37 cellular contexts compared by ENCODE assay signal in genomic region chr4:146072381-146072780, GRCh38.
DNase-seq lines count a peak whose midpoint lies in the region; ATAC-seq, FAIRE-seq and TF ChIP-seq lines count a peak whose summit lies in the region.
"Had no signal": no experiment of that assay in that cellular context is flagged by ENCODE, and none has a peak within 500 bp of the region (broad histone marks: within the 10 kb centered on the region; RNA-seq: fewer than 3 reads in every experiment).

No MANE protein-coding gene starts in this region.

- DNase-seq in MCF 10A (ENCODE audit: unreplicated experiment), result peak; percentile 52
- no peak for DNase-seq in breast epithelium (ENCODE audit: low spot score in 2 of 2)
- DNase-seq in OCI-M1 (lab: John Stamatoyannopoulos, UW), result peak; percentile 22
- peak; percentile 62 for DNase-seq in fibroblast of gingiva (ENCODE audit: low read depth)
- peak; percentile 51 for DNase-seq in stromal cell of bone marrow (ENCODE audit: low read depth)
- DNase-seq in effector CD8-positive, alpha-beta T cell (lab: John Stamatoyannopoulos, UW), result no peak
- DNase-seq in RCC 7860 (ENCODE audit: low spot score), result no peak
- DNase-seq: 8988T; activated CD4-positive, alpha-beta T cell treated with anti-CD3 and anti-CD28 coated beads for 4 hours; activated effector memory CD4-positive, alpha-beta T cell treated with anti-CD3 and anti-CD28 coated beads, Interleukin-2, amount 50 U/mL, for 16 hours; activated naive CD8-positive, alpha-beta T cell treated with anti-CD3 and anti-CD28 coated beads for 36 hours; activated T-cell treated with anti-CD3 and anti-CD28 coated beads, Interleukin-2, amount 50 U/mL, for 1 hour; AML-193; CD4-positive, alpha-beta memory T cell; EL; H9; Kasumi-1; NCI-H1105; NCI-H1930; NCI-H524 treated with DMSO at 0.1 percent for 48 hours; nephron progenitor cell; NK-92 treated with Interleukin-12 subunit alpha and Interleukin-12 subunit beta, amount 100 ng/mL, for 24 hours; ovary; retina; stimulated activated CD4-positive, alpha-beta T cell treated with anti-CD3 and anti-CD28 coated beads, Interleukin-2, amount 100 ng/mL, for 24 hours; T-helper 2 cell; transverse colon had no signal

- BruUV-seq in MCF 10A (replicated peaks; lab: Mats Ljungman, UMichigan), result no TSS peak

- peaks cover 7% of the 10 kb centered on the region for H3K9me3 Mint-ChIP-seq in MCF 10A (ENCODE audit: unreplicated experiment)
- H3K9me3 Mint-ChIP-seq: activated naive CD8-positive, alpha-beta T cell treated with anti-CD3 and anti-CD28 coated beads for 36 hours; central memory CD8-positive, alpha-beta T cell; dendritic cell treated with granulocyte-macrophage colony-stimulating factor and Interleukin-4, amounts not matched to agents 40 ng/mL and 50 ng/mL, for 4 days; H9; nephron progenitor cell had no signal

- H3K27me3 Mint-ChIP-seq in MCF 10A (ENCODE audit: insufficient read depth, unreplicated experiment), result peaks cover 10% of the 10 kb centered on the region

- H3K4me1 Mint-ChIP-seq in MCF 10A (ENCODE audit: insufficient read depth, unreplicated experiment), result no peaks in the 10 kb centered on the region
- H3K4me1 Mint-ChIP-seq: activated naive CD8-positive, alpha-beta T cell treated with anti-CD3 and anti-CD28 coated beads for 36 hours; CD4-positive, alpha-beta memory T cell; central memory CD8-positive, alpha-beta T cell; nephron progenitor cell had no signal

- no peak for TF ChIP-seq POLR2A in breast epithelium (IDR thresholded peaks at IDR 0.05)

- H3K36me3 ChIP-seq in breast epithelium, result no peaks in the 10 kb centered on the region
- H3K36me3 ChIP-seq: ovary, transverse colon had no signal

- no peaks in the 10 kb centered on the region for H3K9me3 ChIP-seq in breast epithelium
- H3K9me3 ChIP-seq: ovary, transverse colon had no signal

- no peak overlapping the region for H3K27ac Mint-ChIP-seq in MCF 10A (ENCODE audit: low read depth, unreplicated experiment)
- H3K27ac Mint-ChIP-seq: activated naive CD8-positive, alpha-beta T cell treated with anti-CD3 and anti-CD28 coated beads for 36 hours; CD4-positive, alpha-beta memory T cell; dendritic cell treated with granulocyte-macrophage colony-stimulating factor and Interleukin-4, amounts not matched to agents 40 ng/mL and 50 ng/mL, for 4 days; H9; nephron progenitor cell had no signal

- peaks cover 6% of the 10 kb centered on the region for H3K36me3 Mint-ChIP-seq in MCF 10A (ENCODE audit: insufficient read depth, unreplicated experiment)
- H3K36me3 Mint-ChIP-seq: activated naive CD8-positive, alpha-beta T cell treated with anti-CD3 and anti-CD28 coated beads for 36 hours; CD4-positive, alpha-beta memory T cell had no signal

- intact Hi-C loops in MCF 10A (cut with micrococcal nuclease) (no loop called here), breast epithelium (cut with DNase I; ENCODE audit: low total_unique reads) (no loop called here)

- no peaks in the 10 kb centered on the region for H3K27me3 ChIP-seq in breast epithelium
- H3K27me3 ChIP-seq: ovary had no signal

- no peak for ATAC-seq in HG02759 (IDR thresholded peaks at IDR 0.05; ENCODE audit: unreplicated experiment)

- FAIRE-seq in RCC 7860 (lab: Jason Lieb, UNC), result no peak
- FAIRE-seq: astrocyte, GM12892 had no signal

- H3K27ac ChIP-seq in breast epithelium, result no peak overlapping the region
- H3K27ac ChIP-seq: HL-60, ovary, RWPE1, SK-N-MC, transverse colon, VCaP had no signal

- CTCF ChIA-PET in MCF 10A (lab: Yijun Ruan, JAX), result no interaction called here

- TF ChIP-seq CTCF in MCF 10A (IDR thresholded peaks at IDR 0.05; ENCODE audit: unreplicated experiment), result no peak
- no peak for TF ChIP-seq CTCF in breast epithelium (IDR thresholded peaks at IDR 0.05)

- POLR2A ChIA-PET in MCF 10A (lab: Yijun Ruan, JAX), result no interaction called here

- no peak overlapping the region for H3K4me3 ChIP-seq in breast epithelium
- H3K4me3 ChIP-seq: lung, ovary, SK-N-MC, transverse colon had no signal

- H3K4me3 Mint-ChIP-seq in MCF 10A (ENCODE audit: unreplicated experiment), result no peak overlapping the region
- H3K4me3 Mint-ChIP-seq: activated naive CD8-positive, alpha-beta T cell treated with anti-CD3 and anti-CD28 coated beads for 36 hours; CD4-positive, alpha-beta memory T cell; central memory CD8-positive, alpha-beta T cell; dendritic cell treated with granulocyte-macrophage colony-stimulating factor and Interleukin-4, amounts not matched to agents 40 ng/mL and 50 ng/mL, for 4 days; H9; nephron progenitor cell had no signal

- no peaks in the 10 kb centered on the region for H3K4me1 ChIP-seq in breast epithelium
- H3K4me1 ChIP-seq: transverse colon had no signal

Comparison
In these comparisons a context has a peak if more than half of its experiments do, and no peak if none do; other contexts are left out.
1. DNase-seq: peak in MCF 10A (single experiment), OCI-M1 (single experiment), fibroblast of gingiva (single experiment) and stromal cell of bone marrow (single experiment); none in breast epithelium (0 of 2), effector CD8-positive, alpha-beta T cell (single experiment) and RCC 7860 (single experiment).